ENCODE assay signal across 19 cellular contexts in genomic region chrX:13741695-13742094, GRCh38. TPM values are rescaled to one million over a fixed set of nuclear protein-coding genes. Genes with fewer than 3 reads are reported as not detected.
DNase-seq lines count a peak whose midpoint lies in the region; ATAC-seq and TF ChIP-seq lines count a peak whose summit lies in the region.
"Had no signal": no experiment of that assay in that cellular context is flagged by ENCODE, and none has a peak within 500 bp of the region (broad histone marks: within the 10 kb centered on the region; RNA-seq: fewer than 3 reads in every experiment).

No MANE protein-coding gene starts in this region.

- no TSS peak for BruUV-seq in Caco-2 (replicated peaks; lab: Mats Ljungman, UMichigan)

- H3K36me3 Mint-ChIP-seq in Caco-2 (ENCODE audit: insufficient read depth, unreplicated experiment), result peaks cover 24% of the 10 kb centered on the region
- peaks cover 37% of the 10 kb centered on the region for H3K36me3 Mint-ChIP-seq in central memory CD8-positive, alpha-beta T cell (ENCODE audit: insufficient read depth)

- 81 to 93% methylated on average over 6 of the region's 6 CpGs for WGBS in aorta, 2 donors

- CTCF ChIA-PET in Caco-2 (lab: Charles Lee), result no interaction called here

- H3K9ac ChIP-seq in BLaER1 (peak overlapping the region; percentile 58), OCI-LY1 (ENCODE audit: low read length) (peak overlapping the region; percentile 31; the same call in 1 of the 2 replicates)

- TF ChIP-seq CTCF in Caco-2 (IDR thresholded peaks at IDR 0.05; ENCODE audit: insufficient read depth in 1 of 2, low read depth in 1 of 2, low read length in 1 of 2, severe bottlenecking in 1 of 2, unreplicated experiment in 1 of 2), result no peak
- TF ChIP-seq CTCF in OCI-LY1 (IDR thresholded peaks at IDR 0.05; ENCODE audit: low read length), result no peak
- no peak for TF ChIP-seq CTCF in tibial artery (IDR thresholded peaks at IDR 0.05)

- no peak for ATAC-seq in central memory CD8-positive, alpha-beta T cell (replicated peaks; ENCODE audit: extremely low read depth, poor library complexity, severe bottlenecking)
- ATAC-seq in aorta (ENCODE audit: low FRiP score), result no peak
- ATAC-seq in HG02763 (IDR thresholded peaks at IDR 0.05; ENCODE audit: unreplicated experiment), result no peak
- ATAC-seq in GM19035 (IDR thresholded peaks at IDR 0.05; ENCODE audit: unreplicated experiment), result no peak

- H3K27me3 Mint-ChIP-seq in Caco-2 (ENCODE audit: insufficient read depth, unreplicated experiment), result no peaks in the 10 kb centered on the region
- no peaks in the 10 kb centered on the region for H3K27me3 Mint-ChIP-seq in central memory CD8-positive, alpha-beta T cell

- no peaks in the 10 kb centered on the region for H3K9me2 ChIP-seq in OCI-LY1 (ENCODE audit: low read depth, low read length)

- peaks cover 45% of the 10 kb centered on the region for H3K36me3 ChIP-seq in BLaER1
- H3K36me3 ChIP-seq in Caco-2 (ENCODE audit: control insufficient read depth, insufficient read depth, low read length), result no peaks in the 10 kb centered on the region; the same call in 1 of the 2 replicates
- peaks cover 55% of the 10 kb centered on the region for H3K36me3 ChIP-seq in OCI-LY1 (ENCODE audit: insufficient read depth, low read length)
- H3K36me3 ChIP-seq in aorta (ENCODE audit: control insufficient read depth in 1 of 2, insufficient read depth in 2 of 2, low read length in 1 of 2), result peaks cover 0 to 4% of the 10 kb centered on the region in 2 donors
- H3K36me3 ChIP-seq in tibial artery, result peaks cover 0 to 53% (median 6%) of the 10 kb centered on the region in 3 donors
- H3K36me3 ChIP-seq: ovary had no signal

- H3K4me2 ChIP-seq in BLaER1 (peak overlapping the region; percentile 74), OCI-LY1 (ENCODE audit: low read length) (peak overlapping the region; percentile 58)

- H3K4me3 ChIP-seq in BLaER1 (no peak overlapping the region), Caco-2 (ENCODE audit: low read depth, low read length) (no peak overlapping the region), OCI-LY1 (ENCODE audit: low read depth, low read length, poor library complexity, severe bottlenecking) (peak overlapping the region; percentile 25), aorta (ENCODE audit: low read length in 2 of 2) (no peak overlapping the region), tibial artery (no peak overlapping the region)
- H3K4me3 ChIP-seq: HAP-1, ovary, skin epidermis had no signal

- peaks cover 53% of the 10 kb centered on the region for H3K4me1 ChIP-seq in BLaER1
- peaks cover 18% of the 10 kb centered on the region; the same call in 1 of the 2 replicates for H3K4me1 ChIP-seq in Caco-2
- H3K4me1 ChIP-seq in OCI-LY1 (ENCODE audit: insufficient read depth, low read length, severe bottlenecking), result peaks cover 34% of the 10 kb centered on the region
- no peaks in the 10 kb centered on the region for H3K4me1 ChIP-seq in aorta (ENCODE audit: control insufficient read depth in 1 of 2, insufficient read depth in 2 of 2, low read length in 2 of 2)
- no peaks in the 10 kb centered on the region for H3K4me1 ChIP-seq in tibial artery

- H3K4me3 Mint-ChIP-seq in Caco-2 (ENCODE audit: unreplicated experiment), result no peak overlapping the region
- H3K4me3 Mint-ChIP-seq in central memory CD8-positive, alpha-beta T cell, result peak overlapping the region; percentile 69

- DNase-seq in Caco-2 (no peak), aorta (no peak), tibial artery (no peak)
- no peak for DNase-seq in central memory CD8-positive, alpha-beta T cell (ENCODE audit: low spot score in 2 of 2)
- DNase-seq: activated T-cell treated with anti-CD3 and anti-CD28 coated beads, Interleukin-2, amount 50 U/mL, for 1 hour; AML-193; DND-41; IMR-90; NCI-H1436 treated with DMSO at 0.1 percent for 48 hours; NCI-H345; ovary; stomach; WERI-Rb-1 had no signal

- H3F3A ChIP-seq in OCI-LY1 (ENCODE audit: insufficient read depth, low read length), result no peaks in the 10 kb centered on the region

- POLR2A ChIA-PET in Caco-2 (lab: Charles Lee), result no interaction called here

- H3K79me2 ChIP-seq in OCI-LY1 (ENCODE audit: insufficient read depth, low read length), result 0 out of 2 replicates have a peak, but pooled peaks cover 2% of the 10 kb centered on the region

- no peaks in the 10 kb centered on the region for H3K4me1 Mint-ChIP-seq in Caco-2 (ENCODE audit: low read depth, unreplicated experiment)
- H3K4me1 Mint-ChIP-seq in central memory CD8-positive, alpha-beta T cell, result peaks cover 19% of the 10 kb centered on the region

- H3K27ac Mint-ChIP-seq in Caco-2 (ENCODE audit: unreplicated experiment), result peak overlapping the region; percentile 9
- peak overlapping the region; percentile 96 for H3K27ac Mint-ChIP-seq in central memory CD8-positive, alpha-beta T cell (ENCODE audit: low read depth)

- H3K27ac ChIP-seq in BLaER1, result peak overlapping the region; percentile 47
- H3K27ac ChIP-seq in OCI-LY1 (ENCODE audit: low read depth, low read length, poor library complexity, severe bottlenecking), result peak overlapping the region; percentile 81
- no peak overlapping the region for H3K27ac ChIP-seq in aorta (ENCODE audit: low read depth in 1 of 2, low read length in 2 of 2)
- no peak overlapping the region for H3K27ac ChIP-seq in tibial artery
- H3K27ac ChIP-seq: ovary, WERI-Rb-1 had no signal

- intact Hi-C loops in Caco-2 (cut with micrococcal nuclease; ENCODE audit: unreplicated experiment) (no loop called here), aorta (cut with DNase I) (loop anchor here (10.0 kb wide), 1 partner anchor 237 kb away; no protein-coding TSS in a partner anchor), tibial artery (cut with DNase I; ENCODE audit: low total_unique reads) (no loop called here)

- H3K9me3 Mint-ChIP-seq in Caco-2 (ENCODE audit: unreplicated experiment), result no peaks in the 10 kb centered on the region
- H3K9me3 Mint-ChIP-seq in central memory CD8-positive, alpha-beta T cell, result no peaks in the 10 kb centered on the region

- H3K9me3 ChIP-seq in BLaER1 (no peaks in the 10 kb centered on the region; the same call in 1 of the 2 replicates), Caco-2 (no peaks in the 10 kb centered on the region), OCI-LY1 (ENCODE audit: low read length) (no peaks in the 10 kb centered on the region), aorta (ENCODE audit: control insufficient read depth, low read length) (no peaks in the 10 kb centered on the region), tibial artery (no peaks in the 10 kb centered on the region)
- H3K9me3 ChIP-seq: HAP-1, ovary, stomach had no signal

- H3K27me3 ChIP-seq in BLaER1 (peaks cover 8% of the 10 kb centered on the region; the same call in 1 of the 2 replicates), Caco-2 (replicated peaks; ENCODE audit: control insufficient read depth, insufficient read depth, low read length) (no peaks in the 10 kb centered on the region), OCI-LY1 (ENCODE audit: insufficient read depth, low read length) (no peaks in the 10 kb centered on the region), aorta (ENCODE audit: control insufficient read depth in 1 of 2, insufficient read depth in 2 of 2, low read length in 1 of 2) (no peaks in the 10 kb centered on the region), tibial artery (no peaks in the 10 kb centered on the region)
- H3K27me3 ChIP-seq: ovary, stomach had no signal

- no peak overlapping the region for H2AFZ ChIP-seq in OCI-LY1 (ENCODE audit: low read length)

- H4K20me1 ChIP-seq in BLaER1, result peaks cover 13% of the 10 kb centered on the region
- no peaks in the 10 kb centered on the region for H4K20me1 ChIP-seq in OCI-LY1 (ENCODE audit: insufficient read depth, low read length)

RNA-seq across cellular contexts. Expression of gene OFD1, which starts 7.1 kb away (rescaled TPM):
- total RNA-seq in Caco-2 (2022), result 33.9 and 34.0 TPM in 2 replicates
- 10 to 100 TPM; 23.8 to 34.6 TPM for total RNA-seq in aorta
- polyA plus RNA-seq in aorta, result 10 to 100 TPM in 1 of 2 donors, 1 to 10 TPM in 1; 8.4 to 61.6 TPM

RNA-seq across cellular contexts. Expression of gene TRAPPC2, which starts 7.3 kb away (rescaled TPM):
- 19.3 and 19.4 TPM in 2 replicates for total RNA-seq in Caco-2 (2022)
- total RNA-seq in aorta, result 10 to 100 TPM; 17.4 to 18.5 TPM
- 10 to 100 TPM in 1 of 2 donors, 1 to 10 TPM in 1; 6.5 to 13.3 TPM for polyA plus RNA-seq in aorta

RNA-seq across cellular contexts. Expression of gene RAB9A, which starts 52.8 kb away (rescaled TPM):
- total RNA-seq in Caco-2 (2022) (22.9 and 25.5 TPM in 2 replicates), aorta (10 to 100 TPM; 18.2 to 26.2 TPM)
- 10 to 100 TPM; 18.7 to 21.7 TPM for polyA plus RNA-seq in aorta

Comparison
In these comparisons a context has a peak if more than half of its experiments do, and no peak if none do; other contexts are left out.
1. H3K27ac ChIP-seq: peak in BLaER1 (single experiment) and OCI-LY1 (single experiment); none in aorta (0 of 2) and tibial artery (0 of 2).
2. intact Hi-C loops: an anchor here in aorta (10.0 kb wide); none called in Caco-2 and tibial artery.